Comparison of ENCODE assay signal across 27 cellular contexts in genomic region chr6:42610416-42610815, GRCh38. TPM values are rescaled to one million over a fixed set of nuclear protein-coding genes. Genes with fewer than 3 reads are reported as not detected.
DNase-seq lines count a peak whose midpoint lies in the region; ATAC-seq and TF ChIP-seq lines count a peak whose summit lies in the region.
"Had no signal": no experiment of that assay in that cellular context is flagged by ENCODE, and none has a peak within 500 bp of the region (broad histone marks: within the 10 kb centered on the region; RNA-seq: fewer than 3 reads in every experiment).

No MANE protein-coding gene starts in this region.

- peak overlapping the region; percentile 34; the same call in 1 of the 2 replicates for H3K9ac ChIP-seq in MM.1S (ENCODE audit: low read length)

- H3K4me3 ChIP-seq in MM.1S (ENCODE audit: low read length) (peak overlapping the region; percentile 4; the same call in 1 of the 2 replicates), neutrophil (ENCODE audit: low read depth in 1 of 2, low read length in 1 of 2) (no peak overlapping the region), lower lobe of right lung (no peak overlapping the region)
- H3K4me3 ChIP-seq: MG63, pancreas, right atrium auricular region, spleen, stomach, tibial nerve had no signal

- H3K27me3 ChIP-seq in MM.1S (replicated peaks; ENCODE audit: insufficient read depth, low read length): no peaks in the 10 kb centered on the region
- H3K27me3 ChIP-seq in neutrophil: no peaks in the 10 kb centered on the region
- H3K27me3 ChIP-seq in lower lobe of right lung (ENCODE audit: low read depth): no peaks in the 10 kb centered on the region
- H3K27me3 ChIP-seq: MG63, pancreas, right atrium auricular region, spleen, stomach, tibial nerve had no signal

- H3K4me1 Mint-ChIP-seq in activated T-cell treated with anti-CD3 and anti-CD28 coated beads, Interleukin-2, amount 50 U/mL, for 72 hours (ENCODE audit: low read depth): peaks cover 12% of the 10 kb centered on the region
- no peaks in the 10 kb centered on the region for H3K4me1 Mint-ChIP-seq in stimulated activated memory B cell treated with anti-CD40 and anti-IgM and Interleukin-4, amounts not matched to agents 10 μg/mL and 1 μg/mL and 100 μg/mL, for 72 hours
- H3K4me1 Mint-ChIP-seq: nephron had no signal

- no peaks in the 10 kb centered on the region for H3K79me2 ChIP-seq in MM.1S (ENCODE audit: low read length)

- no peaks in the 10 kb centered on the region for H3K27me3 Mint-ChIP-seq in activated T-cell treated with anti-CD3 and anti-CD28 coated beads, Interleukin-2, amount 50 U/mL, for 72 hours (ENCODE audit: low read depth)
- H3K27me3 Mint-ChIP-seq in stimulated activated memory B cell treated with anti-CD40 and anti-IgM and Interleukin-4, amounts not matched to agents 10 μg/mL and 1 μg/mL and 100 μg/mL, for 72 hours: no peaks in the 10 kb centered on the region
- H3K27me3 Mint-ChIP-seq: activated naive CD8-positive, alpha-beta T cell treated with anti-CD3 and anti-CD28 coated beads, Interleukin-2, amount 10 ng/mL, durations not matched to agents 7 days and 5 days had no signal

- TF ChIP-seq CTCF in MM.1S (IDR thresholded peaks at IDR 0.05; ENCODE audit: low read length): no peak
- no peak for TF ChIP-seq CTCF in neutrophil (IDR thresholded peaks at IDR 0.05)
- no peak for TF ChIP-seq CTCF in lower lobe of right lung (IDR thresholded peaks at IDR 0.05)

- no peaks in the 10 kb centered on the region for H4K20me1 ChIP-seq in MM.1S (ENCODE audit: insufficient read depth, low read length)

- intact Hi-C loops in lower lobe of right lung (cut with DNase I): no loop called here

- ATAC-seq in activated T-cell treated with anti-CD3 and anti-CD28 coated beads, Interleukin-2, amount 50 U/mL, for 72 hours (replicated peaks in 1 of 2): peak; percentile 72 to 96
- ATAC-seq in GM18498 (IDR thresholded peaks at IDR 0.05; ENCODE audit: unreplicated experiment) (peak; percentile 76), lower lobe of right lung (no peak)
- no peak for ATAC-seq in stimulated activated memory B cell treated with anti-CD40 and anti-IgM and Interleukin-4, amounts not matched to agents 10 μg/mL and 1 μg/mL and 100 μg/mL, for 72 hours
- ATAC-seq: left ventricle myocardium superior, pancreas had no signal

- peaks cover 3 to 11% of the 10 kb centered on the region in 2 donors for H3K36me3 Mint-ChIP-seq in activated T-cell treated with anti-CD3 and anti-CD28 coated beads, Interleukin-2, amount 50 U/mL, for 72 hours (ENCODE audit: insufficient read depth in 2 of 2)
- peaks cover 18% of the 10 kb centered on the region for H3K36me3 Mint-ChIP-seq in stimulated activated memory B cell treated with anti-CD40 and anti-IgM and Interleukin-4, amounts not matched to agents 10 μg/mL and 1 μg/mL and 100 μg/mL, for 72 hours

- H3K9me3 ChIP-seq in MM.1S (replicated peaks; ENCODE audit: insufficient read depth, low read length) (no peaks in the 10 kb centered on the region), neutrophil (no peaks in the 10 kb centered on the region), lower lobe of right lung (no peaks in the 10 kb centered on the region)
- H3K9me3 ChIP-seq: MG63, pancreas, right atrium auricular region, spleen, stomach, tibial nerve had no signal

- H3K27ac Mint-ChIP-seq in activated T-cell treated with anti-CD3 and anti-CD28 coated beads, Interleukin-2, amount 50 U/mL, for 72 hours: no peak overlapping the region
- no peak overlapping the region for H3K27ac Mint-ChIP-seq in stimulated activated memory B cell treated with anti-CD40 and anti-IgM and Interleukin-4, amounts not matched to agents 10 μg/mL and 1 μg/mL and 100 μg/mL, for 72 hours
- H3K27ac Mint-ChIP-seq: activated naive CD8-positive, alpha-beta T cell treated with anti-CD3 and anti-CD28 coated beads, Interleukin-2, amount 10 ng/mL, durations not matched to agents 7 days and 5 days; CD14-positive monocyte; nephron had no signal

- no peaks in the 10 kb centered on the region for H3K9me2 ChIP-seq in MM.1S (replicated peaks; ENCODE audit: insufficient read depth, low read length)

- no peak overlapping the region for H3K4me3 Mint-ChIP-seq in activated T-cell treated with anti-CD3 and anti-CD28 coated beads, Interleukin-2, amount 50 U/mL, for 72 hours
- no peak overlapping the region for H3K4me3 Mint-ChIP-seq in stimulated activated memory B cell treated with anti-CD40 and anti-IgM and Interleukin-4, amounts not matched to agents 10 μg/mL and 1 μg/mL and 100 μg/mL, for 72 hours
- H3K4me3 Mint-ChIP-seq: activated naive CD8-positive, alpha-beta T cell treated with anti-CD3 and anti-CD28 coated beads, Interleukin-2, amount 10 ng/mL, durations not matched to agents 7 days and 5 days; CD14-positive monocyte; nephron had no signal

- H2AFZ ChIP-seq in MM.1S (ENCODE audit: low read length): no peak overlapping the region

- H3K27ac ChIP-seq in MM.1S (ENCODE audit: low read length) (peak overlapping the region; percentile 82), neutrophil (peak overlapping the region; percentile 23), lower lobe of right lung (no peak overlapping the region)
- H3K27ac ChIP-seq: pancreas, right atrium auricular region, spleen, stomach, tibial nerve had no signal

- peak overlapping the region; percentile 70 for H3K4me2 ChIP-seq in MM.1S (ENCODE audit: low read depth, low read length)

- DNase-seq in activated T-cell treated with anti-CD3 and anti-CD28 coated beads, Interleukin-2, amount 50 U/mL, for 72 hours: no peak
- no peak for DNase-seq in activated T-cell treated with anti-CD3 and anti-CD28 coated beads, Interleukin-2, amount 50 U/mL, for 1 hour
- peak; percentile 82 for DNase-seq in MM.1S
- no peak for DNase-seq in lower lobe of right lung
- DNase-seq in DMS53 (lab: John Stamatoyannopoulos, UW): no peak
- DNase-seq: activated naive CD8-positive, alpha-beta T cell treated with anti-CD3 and anti-CD28 coated beads, Interleukin-2, amount 10 ng/mL, durations not matched to agents 7 days and 5 days; erythroblast; foreskin fibroblast; hippocampal formation; left ventricle myocardium superior; MG63; midbrain; NCI-H187; NCI-H2227 treated with DMSO at 0.1 percent for 48 hours; NCI-H748 treated with DMSO at 0.1 percent for 48 hours; pancreas; SHP77 treated with DMSO at 0.1 percent for 48 hours; spleen; stimulated activated CD4-positive, alpha-beta T cell treated with anti-CD3 and anti-CD28 coated beads, Interleukin-4, amount 100 ng/mL, for 1 hour; stomach had no signal

- H3F3A ChIP-seq in MM.1S (ENCODE audit: insufficient read depth, low read length): peaks cover 13% of the 10 kb centered on the region

- H3K4me1 ChIP-seq in MM.1S (ENCODE audit: low read length) (peaks cover 7% of the 10 kb centered on the region), neutrophil (ENCODE audit: control insufficient read depth in 1 of 2, insufficient read depth in 1 of 2, low read depth in 1 of 2, low read length in 1 of 2) (peaks cover 3 to 10% of the 10 kb centered on the region in 2 experiments), lower lobe of right lung (no peaks in the 10 kb centered on the region)
- H3K4me1 ChIP-seq: pancreas, right atrium auricular region, stomach, tibial nerve had no signal

- H3K9me3 Mint-ChIP-seq in activated T-cell treated with anti-CD3 and anti-CD28 coated beads, Interleukin-2, amount 50 U/mL, for 72 hours: no peaks in the 10 kb centered on the region
- H3K9me3 Mint-ChIP-seq in stimulated activated memory B cell treated with anti-CD40 and anti-IgM and Interleukin-4, amounts not matched to agents 10 μg/mL and 1 μg/mL and 100 μg/mL, for 72 hours: no peaks in the 10 kb centered on the region
- H3K9me3 Mint-ChIP-seq: activated naive CD8-positive, alpha-beta T cell treated with anti-CD3 and anti-CD28 coated beads, Interleukin-2, amount 10 ng/mL, durations not matched to agents 7 days and 5 days; CD14-positive monocyte; nephron had no signal

- no peaks in the 10 kb centered on the region; the same call in 1 of the 2 replicates for H3K36me3 ChIP-seq in MM.1S (replicated peaks; ENCODE audit: insufficient read depth, low read length)
- H3K36me3 ChIP-seq in neutrophil: peaks cover 87% of the 10 kb centered on the region
- H3K36me3 ChIP-seq in lower lobe of right lung: peaks cover 93% of the 10 kb centered on the region

RNA-seq across cellular contexts. Expression of gene UBR2, which starts 46.6 kb away (rescaled TPM):
- total RNA-seq in activated T-cell treated with anti-CD3 and anti-CD28 coated beads, Interleukin-2, amount 50 U/mL, for 72 hours: 10 to 100 TPM; 33.9 to 36.9 TPM
- 39.6 TPM for total RNA-seq in lower lobe of right lung

Comparison
In these comparisons a context has a peak if more than half of its experiments do, and no peak if none do; other contexts are left out.
1. ATAC-seq: peak in activated T-cell treated with anti-CD3 and anti-CD28 coated beads, Interleukin-2, amount 50 U/mL, for 72 hours (2 of 2) and GM18498 (single experiment); none in lower lobe of right lung (0 of 2) and stimulated activated memory B cell treated with anti-CD40 and anti-IgM and Interleukin-4, amounts not matched to agents 10 μg/mL and 1 μg/mL and 100 μg/mL, for 72 hours (single experiment).